16 cellular contexts compared by ENCODE assay signal in the genomic region with DNA sequence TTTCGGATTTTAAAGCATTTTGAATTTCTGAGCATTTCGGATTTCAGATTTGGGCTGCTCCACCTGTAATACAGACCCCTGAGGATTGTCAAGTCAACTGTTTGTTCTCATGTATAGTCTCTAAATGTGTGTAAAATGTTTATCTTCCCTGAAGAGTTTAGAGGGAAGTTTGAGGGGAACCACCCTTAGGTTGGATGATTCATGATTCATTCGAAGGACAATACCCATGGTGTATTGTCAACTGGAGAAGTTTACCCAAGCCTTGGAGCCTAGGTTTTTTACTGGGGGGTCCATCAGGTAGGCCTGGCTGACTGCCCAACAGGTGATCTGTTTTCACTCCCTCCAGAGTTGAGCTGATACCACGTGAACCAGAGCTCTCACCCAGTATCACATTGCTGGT. TPM values are rescaled to one million over a fixed set of nuclear protein-coding genes. Genes with fewer than 3 reads are reported as not detected.
A peak's percentile ranks its signal among the peaks of the same experiment; 100 is the strongest.
DNase-seq lines count a peak whose midpoint lies in the region; ATAC-seq, FAIRE-seq and TF ChIP-seq lines count a peak whose summit lies in the region.
"Had no signal": no experiment of that assay in that cellular context is flagged by ENCODE, and none has a peak within 500 bp of the region (broad histone marks: within the 10 kb centered on the region; RNA-seq: fewer than 3 reads in every experiment).

No MANE protein-coding gene starts in this region.

- no peak for TF ChIP-seq POLR2A in GM12891 (IDR thresholded peaks at IDR 0.05; ENCODE audit: low read depth, low read length)

- H3K9me3 Mint-ChIP-seq in endodermal cell, result no peaks in the 10 kb centered on the region
- H3K9me3 Mint-ChIP-seq: natural killer cell treated with Interleukin-12 subunit alpha and Interleukin-12 subunit beta and Interleukin-15 and Interleukin-18, amount 100 ng/mL, for 72 hours had no signal

- H3K4me1 ChIP-seq in endodermal cell (ENCODE audit: control insufficient read depth, insufficient read depth, low read length), result peaks cover 10% of the 10 kb centered on the region
- H3K4me1 ChIP-seq: sigmoid colon, suprapubic skin had no signal

- ATAC-seq in GM21423 (IDR thresholded peaks at IDR 0.05; ENCODE audit: unreplicated experiment) (peak; percentile 15), HG03439 (IDR thresholded peaks at IDR 0.05; ENCODE audit: unreplicated experiment) (peak; percentile 10), HG03460 (IDR thresholded peaks at IDR 0.05; ENCODE audit: unreplicated experiment) (no peak)
- ATAC-seq: body of pancreas, Right ventricle myocardium inferior had no signal

- WGBS in endodermal cell (ENCODE audit: insufficient coverage in 1 of 2, insufficient read length in 1 of 2), 2 experiments, result 84 to 85% methylated on average over 3 to 4 of the region's 4 CpGs

- H3K4me1 Mint-ChIP-seq in endodermal cell, result peaks cover 19% of the 10 kb centered on the region

- FAIRE-seq in GM12891 (lab: Jason Lieb, UNC), result peak; percentile 56
- FAIRE-seq: TTC549 had no signal

- peak overlapping the region; percentile 80 for H3K27ac Mint-ChIP-seq in endodermal cell
- H3K27ac Mint-ChIP-seq: natural killer cell treated with Interleukin-12 subunit alpha and Interleukin-12 subunit beta and Interleukin-15 and Interleukin-18, amount 100 ng/mL, for 72 hours had no signal

- H3K4me3 Mint-ChIP-seq in endodermal cell, result no peak overlapping the region
- H3K4me3 Mint-ChIP-seq: natural killer cell treated with Interleukin-12 subunit alpha and Interleukin-12 subunit beta and Interleukin-15 and Interleukin-18, amount 100 ng/mL, for 72 hours had no signal

- no peaks in the 10 kb centered on the region for H3K9me3 ChIP-seq in endodermal cell (ENCODE audit: control insufficient read depth, low read length)
- H3K9me3 ChIP-seq: body of pancreas, sigmoid colon, suprapubic skin had no signal

- no peaks in the 10 kb centered on the region for H3K27me3 ChIP-seq in endodermal cell (ENCODE audit: control insufficient read depth, insufficient read depth, low read length, poor library complexity, severe bottlenecking)
- H3K27me3 ChIP-seq: body of pancreas, sigmoid colon, suprapubic skin had no signal

- peaks cover 2% of the 10 kb centered on the region for H3K36me3 Mint-ChIP-seq in endodermal cell (ENCODE audit: low read depth)
- H3K36me3 Mint-ChIP-seq: natural killer cell treated with Interleukin-12 subunit alpha and Interleukin-12 subunit beta and Interleukin-15 and Interleukin-18, amount 100 ng/mL, for 72 hours had no signal

- no peak overlapping the region for H3K27ac ChIP-seq in endodermal cell (ENCODE audit: low read depth, low read length)
- H3K27ac ChIP-seq: body of pancreas, sigmoid colon, suprapubic skin had no signal

- no peaks in the 10 kb centered on the region for H3K36me3 ChIP-seq in endodermal cell (ENCODE audit: control insufficient read depth, insufficient read depth, low read length)
- H3K36me3 ChIP-seq: suprapubic skin had no signal

- H3K27me3 Mint-ChIP-seq in endodermal cell (ENCODE audit: insufficient read depth), result no peaks in the 10 kb centered on the region

- no peak for DNase-seq in GM12891 (ENCODE audit: insufficient read length, low spot score)
- DNase-seq in endodermal cell, result no peak
- no peak for DNase-seq in EL
- DNase-seq in T-helper 2 cell, result no peak
- DNase-seq in NCI-H510A treated with DMSO at 0.1 percent for 48 hours (lab: John Stamatoyannopoulos, UW), result no peak
- DNase-seq: glutamatergic neuron, left cardiac atrium, sigmoid colon had no signal

- H3K9ac ChIP-seq in endodermal cell (ENCODE audit: extremely low read depth, low read length, poor library complexity, severe bottlenecking), result no peak overlapping the region

- no peak overlapping the region for H3K4me3 ChIP-seq in endodermal cell (ENCODE audit: low read length)
- H3K4me3 ChIP-seq: body of pancreas, sigmoid colon, suprapubic skin had no signal

- TF ChIP-seq CTCF in endodermal cell (conservative IDR thresholded peaks at IDR 0.05), result no peak

TF ChIP-seq in GM12891, 5 proteins besides CTCF, POLR2A, EP300 and RAD21:
- TF ChIP-seq POLR2AphosphoS5 (IDR thresholded peaks at IDR 0.05; ENCODE audit: low read depth, low read length), result no peak
- TF ChIP-seq POU2F2 (IDR thresholded peaks at IDR 0.05; ENCODE audit: low read depth, low read length), result no peak
- TF ChIP-seq PAX5 (IDR thresholded peaks at IDR 0.05; ENCODE audit: insufficient read depth, low read length, severe bottlenecking), result no peak
- TF ChIP-seq TAF1 (IDR thresholded peaks at IDR 0.05; ENCODE audit: low read depth, low read length), result no peak
- no peak for TF ChIP-seq SPI1 (IDR thresholded peaks at IDR 0.05; ENCODE audit: low read depth, low read length)
TF ChIP-seq in GM12891: peak in this region for 0.

RNA-seq across cellular contexts. Expression of a gene that starts 18.9 kb away (rescaled TPM):
- polyA plus RNA-seq in GM12891 (2012; ENCODE audit: low read depth, missing spikeins), result 2.7 TPM
- total RNA-seq in endodermal cell, result 10 to 100 TPM; 22.0 to 36.1 TPM
- 91.0 TPM for polyA plus RNA-seq in endodermal cell (2013, experiment 1 of 2)
- 77.5 TPM for polyA plus RNA-seq in endodermal cell (2013, experiment 2 of 2)
